Comparison of ENCODE assay signal across 8 cellular contexts in the genomic region with DNA sequence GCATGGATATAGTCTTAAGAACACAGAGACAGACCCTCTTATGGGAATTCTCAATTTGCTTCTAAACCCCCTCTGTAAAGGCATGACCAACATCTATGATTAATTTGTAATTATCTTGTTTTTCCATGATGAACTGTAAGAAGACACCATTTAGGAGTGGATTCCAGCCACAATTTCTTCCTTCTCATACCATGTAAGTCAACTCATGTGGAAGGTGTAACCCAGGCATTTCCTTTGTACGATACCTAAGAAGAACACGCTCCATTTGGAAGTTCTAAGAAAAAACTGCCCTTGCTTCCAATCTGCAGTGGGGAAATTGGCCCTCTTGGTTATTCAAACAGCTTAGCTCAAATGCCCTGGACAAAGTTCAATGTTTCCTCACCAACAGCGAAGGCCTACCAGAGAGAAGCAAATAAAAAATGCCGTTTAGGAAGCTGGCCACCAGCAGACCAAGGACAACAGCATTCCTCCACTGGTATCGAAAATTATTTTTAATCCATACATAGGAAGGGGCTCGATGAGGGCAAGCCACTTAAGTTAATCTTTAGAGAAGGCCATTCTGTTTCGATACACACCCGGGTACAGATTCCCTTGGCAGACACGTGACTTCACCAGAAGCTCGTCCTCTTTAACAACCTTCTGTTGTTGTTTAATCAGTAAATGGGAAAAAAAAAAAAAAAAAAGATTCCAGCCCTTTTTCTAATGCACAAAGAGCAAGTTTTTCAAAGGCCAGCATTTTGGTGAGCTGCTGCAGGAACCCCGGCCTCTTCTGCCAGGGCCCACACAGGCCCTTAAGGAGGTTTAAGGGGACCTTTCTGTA. TPM values are rescaled to one million over a fixed set of nuclear protein-coding genes. Genes with fewer than 3 reads are reported as not detected.
DNase-seq lines count a peak whose midpoint lies in the region; ATAC-seq and TF ChIP-seq lines count a peak whose summit lies in the region.

No MANE protein-coding gene starts in this region.

- H3K9me2 ChIP-seq in OCI-LY1 (ENCODE audit: low read depth, low read length): no peaks in the 10 kb centered on the region

- no peaks in the 10 kb centered on the region for H3K27me3 Mint-ChIP-seq in natural killer cell treated with Interleukin-12 subunit alpha and Interleukin-12 subunit beta and Interleukin-15 and Interleukin-18, amount 100 ng/mL, for 72 hours

- no peaks in the 10 kb centered on the region for H3K9me3 Mint-ChIP-seq in natural killer cell treated with Interleukin-12 subunit alpha and Interleukin-12 subunit beta and Interleukin-15 and Interleukin-18, amount 100 ng/mL, for 72 hours

- peaks cover 65% of the 10 kb centered on the region for H3K4me1 ChIP-seq in OCI-LY1 (ENCODE audit: insufficient read depth, low read length, severe bottlenecking)

- peak overlapping the region; percentile 97 for H3K9ac ChIP-seq in OCI-LY1 (ENCODE audit: low read length)

- H3K79me2 ChIP-seq in OCI-LY1 (ENCODE audit: insufficient read depth, low read length): peaks cover 70% of the 10 kb centered on the region

- H3K9me3 ChIP-seq in OCI-LY1 (ENCODE audit: low read length): no peaks in the 10 kb centered on the region

- ATAC-seq in natural killer cell treated with Interleukin-12 subunit alpha and Interleukin-12 subunit beta and Interleukin-15 and Interleukin-18, amount 100 ng/mL, for 72 hours: no peak
- no peak for ATAC-seq in GM18517 (IDR thresholded peaks at IDR 0.05; ENCODE audit: unreplicated experiment)
- no peak for ATAC-seq in GM18909 (IDR thresholded peaks at IDR 0.05; ENCODE audit: poor library complexity, unreplicated experiment)
- no peak for ATAC-seq in GM19023 (IDR thresholded peaks at IDR 0.05; ENCODE audit: unreplicated experiment)

- peak overlapping the region; percentile 90 for H3K27ac ChIP-seq in OCI-LY1 (ENCODE audit: low read depth, low read length, poor library complexity, severe bottlenecking)
- peak overlapping the region; percentile 43 for H3K27ac ChIP-seq in epithelial cell of prostate

- no peak overlapping the region for H2AFZ ChIP-seq in OCI-LY1 (ENCODE audit: low read length)

- peak overlapping the region; percentile 83 for H3K4me3 Mint-ChIP-seq in natural killer cell treated with Interleukin-12 subunit alpha and Interleukin-12 subunit beta and Interleukin-15 and Interleukin-18, amount 100 ng/mL, for 72 hours

- H3K36me3 Mint-ChIP-seq in natural killer cell treated with Interleukin-12 subunit alpha and Interleukin-12 subunit beta and Interleukin-15 and Interleukin-18, amount 100 ng/mL, for 72 hours: no peaks in the 10 kb centered on the region

- peaks cover 4% of the 10 kb centered on the region; the same call in 1 of the 2 replicates for H4K20me1 ChIP-seq in OCI-LY1 (ENCODE audit: insufficient read depth, low read length)

- H3K36me3 ChIP-seq in OCI-LY1 (ENCODE audit: insufficient read depth, low read length): peaks cover 38% of the 10 kb centered on the region

- H3F3A ChIP-seq in OCI-LY1 (ENCODE audit: insufficient read depth, low read length): peaks cover 6% of the 10 kb centered on the region; the same call in 1 of the 2 replicates

- peaks cover 14 to 15% of the 10 kb centered on the region in 2 donors for H3K4me1 Mint-ChIP-seq in natural killer cell treated with Interleukin-12 subunit alpha and Interleukin-12 subunit beta and Interleukin-15 and Interleukin-18, amount 100 ng/mL, for 72 hours (ENCODE audit: low read depth in 2 of 2)

- no peaks in the 10 kb centered on the region for H3K27me3 ChIP-seq in OCI-LY1 (ENCODE audit: insufficient read depth, low read length)

- DNase-seq in AG20443 (ENCODE audit: low spot score) (peak; percentile 43), epithelial cell of prostate (ENCODE audit: low read depth, low spot score) (no peak), NCI-H1417 (lab: John Stamatoyannopoulos, UW) (no peak)
- no peak for DNase-seq in natural killer cell treated with Interleukin-12 subunit alpha and Interleukin-12 subunit beta and Interleukin-15 and Interleukin-18, amount 100 ng/mL, for 72 hours (ENCODE audit: low spot score)

- H3K4me2 ChIP-seq in OCI-LY1 (ENCODE audit: low read length): peak overlapping the region; percentile 76

- peak overlapping the region; percentile 35 to 71 for H3K27ac Mint-ChIP-seq in natural killer cell treated with Interleukin-12 subunit alpha and Interleukin-12 subunit beta and Interleukin-15 and Interleukin-18, amount 100 ng/mL, for 72 hours

- peak overlapping the region; percentile 96 for H3K4me3 ChIP-seq in OCI-LY1 (ENCODE audit: low read depth, low read length, poor library complexity, severe bottlenecking)

- TF ChIP-seq CTCF in OCI-LY1 (IDR thresholded peaks at IDR 0.05; ENCODE audit: low read length): no peak

RNA-seq across cellular contexts. Expression of gene DHRSX, which starts 2.6 kb away (rescaled TPM):
- 10 to 100 TPM; 24.0 to 35.7 TPM for total RNA-seq in natural killer cell treated with Interleukin-12 subunit alpha and Interleukin-12 subunit beta and Interleukin-15 and Interleukin-18, amount 100 ng/mL, for 72 hours

RNA-seq across cellular contexts. Expression of gene ZBED1, which starts 2.6 kb away (rescaled TPM):
- total RNA-seq in natural killer cell treated with Interleukin-12 subunit alpha and Interleukin-12 subunit beta and Interleukin-15 and Interleukin-18, amount 100 ng/mL, for 72 hours: 10 to 100 TPM; 34.4 to 42.0 TPM
